In genomic region chrX:155867821-155868220, GRCh38 we compare ENCODE assay signal across 34 cellular contexts.
"Had no signal": no experiment of that assay in that cellular context is flagged by ENCODE, and none has a peak within 500 bp of the region (broad histone marks: within the 10 kb centered on the region; RNA-seq: fewer than 3 reads in every experiment).

No MANE protein-coding gene starts in this region.

- DNase-seq: Karpas-422, Kasumi-1, MG63, MM.1S, MV-4-11, NCI-H1048, NCI-H1092, NCI-H1092 treated with DMSO at 0.1 percent for 48 hours, NCI-H1105, NCI-H1105 treated with DMSO at 0.1 percent for 48 hours, NCI-H1417, NCI-H1417 treated with DMSO at 0.1 percent for 48 hours, NCI-H1436, NCI-H1436 treated with DMSO at 0.1 percent for 48 hours, NCI-H146, NCI-H1694, NCI-H1694 treated with DMSO at 0.1 percent for 48 hours, NCI-H187, NCI-H187 treated with DMSO at 0.1 percent for 48 hours, NCI-H1930, NCI-H2029, NCI-H2029 treated with DMSO at 0.1 percent for 48 hours, NCI-H2081, NCI-H2081 treated with DMSO at 0.1 percent for 48 hours, NCI-H2171, NCI-H2171 treated with DMSO at 0.1 percent for 48 hours, NCI-H2227 treated with DMSO at 0.1 percent for 48 hours, NCI-H226, NCI-H345, NCI-H446, NCI-H446 treated with DMSO at 0.1 percent for 48 hours, NCI-H510A, NCI-H510A treated with DMSO at 0.1 percent for 48 hours, NCI-H524 had no signal

- H3K27me3 ChIP-seq: MG63 had no signal

- H3K36me3 ChIP-seq: MG63 had no signal

- H3K9me3 ChIP-seq: MG63 had no signal

- H3K4me3 ChIP-seq: MG63 had no signal
